Comparison of ENCODE assay signal across 18 cellular contexts in the genomic region with DNA sequence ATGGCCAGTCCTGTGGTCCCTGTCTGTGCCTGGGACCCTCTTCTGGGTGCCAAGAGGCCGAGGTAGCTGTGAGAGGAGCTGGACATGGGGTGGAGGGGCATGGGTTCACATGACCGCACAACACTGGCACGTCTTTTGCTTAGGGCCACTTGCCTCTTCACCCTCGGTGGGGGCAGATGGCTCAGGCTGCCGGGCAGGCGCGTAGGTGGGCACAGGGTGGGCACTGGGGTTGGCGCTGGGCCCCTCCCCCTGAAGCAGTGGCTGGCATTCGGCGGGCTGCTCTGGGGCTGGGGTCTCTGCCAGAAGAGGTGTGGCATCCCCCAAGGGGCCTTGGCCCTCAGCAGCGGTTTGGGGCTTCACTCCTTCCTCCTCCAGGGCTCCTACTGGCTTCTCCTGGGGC. TPM values are rescaled to one million over a fixed set of nuclear protein-coding genes. Genes with fewer than 3 reads are reported as not detected.
A peak's percentile ranks its signal among the peaks of the same experiment; 100 is the strongest.
DNase-seq lines count a peak whose midpoint lies in the region; ATAC-seq, FAIRE-seq and TF ChIP-seq lines count a peak whose summit lies in the region.
"Had no signal": no experiment of that assay in that cellular context is flagged by ENCODE, and none has a peak within 500 bp of the region (broad histone marks: within the 10 kb centered on the region; RNA-seq: fewer than 3 reads in every experiment).

No MANE protein-coding gene starts in this region.

- H3K4me3 Mint-ChIP-seq in stimulated activated effector memory CD8-positive, alpha-beta T cell treated with anti-CD3 and anti-CD28 coated beads, Interleukin-12 subunit alpha, Interleukin-12 subunit beta, amount 100 ng/mL, for 72 hours, result no peak overlapping the region
- H3K4me3 Mint-ChIP-seq: CD8-positive, alpha-beta T cell; T-helper 1 cell treated with Interleukin-12 subunit alpha and Interleukin-12 subunit beta and Interleukin-4 antibody, amounts not matched to agents 30 μg/mL and 1 μg/mL, for 36 hours had no signal

- ATAC-seq in K562 (no peak), GM21447 (IDR thresholded peaks at IDR 0.05; ENCODE audit: unreplicated experiment) (no peak)
- no peak for ATAC-seq in stimulated activated effector memory CD8-positive, alpha-beta T cell treated with anti-CD3 and anti-CD28 coated beads, Interleukin-12 subunit alpha, Interleukin-12 subunit beta, amount 100 ng/mL, for 72 hours
- ATAC-seq: CD8-positive, alpha-beta T cell had no signal

- no peak overlapping the region for H3K27ac ChIP-seq in K562 (ENCODE audit: extremely low read depth, low read depth, low read length)
- H3K27ac ChIP-seq: BLaER1 treated with 17β-estradiol and CSF1 and Interleukin-3, amounts not matched to agents 10 nM and 100 nM; SJCRH30 had no signal

- no peaks in the 10 kb centered on the region for H3K9me1 ChIP-seq in K562 (ENCODE audit: control insufficient read depth, insufficient read depth, low read length)

- H4K20me1 ChIP-seq in K562 (replicated peaks; ENCODE audit: control insufficient read depth, insufficient read depth, low read length), result no peaks in the 10 kb centered on the region

- POLR2A ChIA-PET in K562 (lab: Yijun Ruan, JAX), result interaction anchor here (1.0 to 1.1 kb wide), 2 partner anchors 11 to 17 kb away, joined by 3 read pairs; no protein-coding TSS in a partner anchor

- no peak for TF ChIP-seq RAD21 in K562 (CRISPR knock-in tag; conservative IDR thresholded peaks at IDR 0.05 in 1 of 2, IDR thresholded peaks at IDR 0.05 in 1 of 2)

- no peak overlapping the region for H3K9ac ChIP-seq in K562 (ENCODE audit: insufficient read depth in 1 of 2, low read depth in 2 of 2, low read length in 2 of 2)
- H3K9ac ChIP-seq: BLaER1 treated with 17β-estradiol and CSF1 and Interleukin-3, amounts not matched to agents 10 nM and 100 nM had no signal

- H3K4me3 ChIP-seq in K562, result no peak overlapping the region
- H3K4me3 ChIP-seq: BLaER1 treated with 17β-estradiol and CSF1 and Interleukin-3, amounts not matched to agents 10 nM and 100 nM; SJCRH30 had no signal

- peak overlapping the region; percentile 38 for H3K27ac Mint-ChIP-seq in stimulated activated effector memory CD8-positive, alpha-beta T cell treated with anti-CD3 and anti-CD28 coated beads, Interleukin-12 subunit alpha, Interleukin-12 subunit beta, amount 100 ng/mL, for 72 hours

- TF ChIP-seq POLR2A in K562 (conservative IDR thresholded peaks at IDR 0.05), result no peak

- no TSS peak for BruUV-seq in K562 (replicated peaks; lab: Mats Ljungman, UMichigan)

- intact Hi-C loops in K562 (cut with micrococcal nuclease), result no loop called here

- WGBS in K562 (ENCODE audit: insufficient coverage, low coverage, missing lambda C conversion rate), result 84% methylated on average over 8 of the region's 11 CpGs

- H2AFZ ChIP-seq in K562 (ENCODE audit: low read depth, low read length), result no peak overlapping the region

- peaks cover 34% of the 10 kb centered on the region for H3K4me1 Mint-ChIP-seq in stimulated activated effector memory CD8-positive, alpha-beta T cell treated with anti-CD3 and anti-CD28 coated beads, Interleukin-12 subunit alpha, Interleukin-12 subunit beta, amount 100 ng/mL, for 72 hours

- H3K4me2 ChIP-seq in K562 (ENCODE audit: insufficient read depth, low read length), result no peak overlapping the region

- FAIRE-seq in K562 (lab: Jason Lieb, UNC), result no peak
- FAIRE-seq: RCC 7860 had no signal

- DNase-seq in GM20000 (ENCODE audit: low spot score), result peak; percentile 8
- DNase-seq in K562 (ENCODE audit: extremely low read depth in 1 of 4, low spot score in 3 of 4), result peak in 3 of 4 experiments; percentile 5 to 9 (median 5)
- no peak for DNase-seq in stimulated activated effector memory CD8-positive, alpha-beta T cell treated with anti-CD3 and anti-CD28 coated beads, Interleukin-12 subunit alpha, Interleukin-12 subunit beta, amount 100 ng/mL, for 72 hours (ENCODE audit: low spot score in 2 of 2)
- DNase-seq in NAMALWA (ENCODE audit: low spot score), result no peak
- DNase-seq: ACHN; CD8-positive, alpha-beta T cell; DMS153; NCI-H1105 treated with DMSO at 0.1 percent for 48 hours; NCI-H2029 treated with DMSO at 0.1 percent for 48 hours; NCI-H524 treated with DMSO at 0.1 percent for 48 hours; SJCRH30 had no signal

- CTCF ChIA-PET in K562 (lab: Yijun Ruan, JAX; ENCODE audit: low intra/inter-chr PET ratio), result no interaction called here

- H3K27me3 ChIP-seq in K562 (ENCODE audit: control insufficient read depth in 2 of 2, insufficient read depth in 2 of 2, low read length in 2 of 2), result no peaks in the 10 kb centered on the region

- H3K36me3 ChIP-seq in K562 (ENCODE audit: control insufficient read depth, insufficient read depth, low read length), result peaks cover 20% of the 10 kb centered on the region; the same call in 1 of the 3 replicates
- H3K36me3 ChIP-seq: SJCRH30 had no signal

- H3K9me3 ChIP-seq in K562 (replicated peaks; ENCODE audit: control insufficient read depth, insufficient read depth, low read depth, low read length), result no peaks in the 10 kb centered on the region
- H3K9me3 ChIP-seq: SJCRH30 had no signal

- peaks cover 5 to 49% of the 10 kb centered on the region in 2 experiments; a peak in 4 of 5 replicates for H3K4me1 ChIP-seq in K562 (replicated peaks in 1 of 2; ENCODE audit: control insufficient read depth in 2 of 2, insufficient read depth in 2 of 2, low read length in 2 of 2)
- H3K4me1 ChIP-seq: SJCRH30 had no signal

- in situ Hi-C loops in K562 (cut with MboI), result loop anchor here (25.0 kb wide), 1 partner anchor 466 kb away; no protein-coding TSS in a partner anchor

- no peak for TF ChIP-seq CTCF in GM20000 (IDR thresholded peaks at IDR 0.05; ENCODE audit: extremely low read depth, missing control alignments)
- TF ChIP-seq CTCF in K562 (IDR thresholded peaks at IDR 0.05 in 2 of 3, conservative IDR thresholded peaks at IDR 0.05 in 1 of 3; ENCODE audit: insufficient read depth in 2 of 3, low read depth in 1 of 3, low read length in 3 of 3), result 0 out of 6 replicates have a peak, but pooled peaks of 1 of the 3 experiments have one; percentile 0

- no peaks in the 10 kb centered on the region for H3K9me3 Mint-ChIP-seq in stimulated activated effector memory CD8-positive, alpha-beta T cell treated with anti-CD3 and anti-CD28 coated beads, Interleukin-12 subunit alpha, Interleukin-12 subunit beta, amount 100 ng/mL, for 72 hours
- H3K9me3 Mint-ChIP-seq: CD8-positive, alpha-beta T cell had no signal

- no peaks in the 10 kb centered on the region for H3K79me2 ChIP-seq in K562 (ENCODE audit: control insufficient read depth, insufficient read depth, low read length)

- TF ChIP-seq EP300 in K562 (IDR thresholded peaks at IDR 0.05; ENCODE audit: low read length), result no peak

- peaks cover 48% of the 10 kb centered on the region for H3K36me3 Mint-ChIP-seq in stimulated activated effector memory CD8-positive, alpha-beta T cell treated with anti-CD3 and anti-CD28 coated beads, Interleukin-12 subunit alpha, Interleukin-12 subunit beta, amount 100 ng/mL, for 72 hours

RNA-seq across cellular contexts. Expression of gene PALM3, which starts 8.4 kb away (rescaled TPM):
- 0.53 and 0.76 TPM in 2 replicates for total RNA-seq in K562 (2011; cell fraction: chromatin; rRNA removed; ENCODE audit: low replicate concordance)
- total RNA-seq in K562 (2011; cell fraction: nucleolus; rRNA removed), result 0.33 and 0.92 TPM in 2 replicates
- total RNA-seq in K562 (2011; cell fraction: nucleoplasm; rRNA removed), result 0.73 and 0.99 TPM in 2 replicates
- total RNA-seq in K562 (2014; rRNA removed), result 8.2 and 8.9 TPM in 2 replicates
- 2.5 and 2.8 TPM in 2 replicates for total RNA-seq in K562 (2014; rRNA removed; fragmentation: Illumina TruSeq; extraction: Trizol)
- total RNA-seq in K562 (2015; rRNA removed; fragmentation: Illumina TruSeq; extraction: Trizol), result 3.3 and 3.7 TPM in 2 replicates
- 7.6 and 9.3 TPM in 2 replicates for total RNA-seq in K562 (2021)
- polyA plus RNA-seq in K562 (2011; rRNA removed), result 2.3 and 2.9 TPM in 2 replicates
- polyA plus RNA-seq in K562 (2011; cell fraction: cytosol; rRNA removed), result 2.1 and 6.1 TPM in 2 replicates
- 1.1 and 2.9 TPM in 2 replicates for polyA plus RNA-seq in K562 (2011; cell fraction: nucleus; rRNA removed)
- 2.0 and 13.9 TPM in 2 replicates for polyA plus RNA-seq in K562 (2012)
- 7.4 and 10.8 TPM in 2 replicates for polyA plus RNA-seq in K562 (2014; fragmentation: Illumina TruSeq; extraction: Trizol)
- polyA plus RNA-seq in K562 (2014; fragmentation: Nextera tagmentation; extraction: Ambion mirVana), result under 1 TPM; 0.07 to 0.29 TPM
- polyA plus RNA-seq in K562 (2014; rRNA removed), result 8.9 and 12.1 TPM in 2 replicates
- 0.39 and 1.3 TPM in 2 replicates for polyA minus RNA-seq in K562 (2011; rRNA and poly(A)+ RNA removed)
- 0.91 and 1.4 TPM in 2 replicates for polyA minus RNA-seq in K562 (2011; cell fraction: cytosol; rRNA and poly(A)+ RNA removed)
- 0.27 and 0.56 TPM in 2 replicates for polyA minus RNA-seq in K562 (2011; cell fraction: nucleus; rRNA and poly(A)+ RNA removed)
- total RNA-seq: CD8-positive, alpha-beta T cell had no signal

RNA-seq across cellular contexts. Expression of gene MISP3, which starts 19.1 kb away (rescaled TPM):
- 1.7 and 5.3 TPM in 2 replicates for total RNA-seq in K562 (2011; cell fraction: chromatin; rRNA removed; ENCODE audit: low replicate concordance)
- total RNA-seq in K562 (2011; cell fraction: nucleolus; rRNA removed), result 5.5 and 5.7 TPM in 2 replicates
- total RNA-seq in K562 (2011; cell fraction: nucleoplasm; rRNA removed), result 4.1 and 5.0 TPM in 2 replicates
- total RNA-seq in K562 (2014; rRNA removed) (3.1 and 3.9 TPM in 2 replicates), K562 (2014; rRNA removed; fragmentation: Illumina TruSeq; extraction: Trizol) (0.69 and 0.73 TPM in 2 replicates), K562 (2015; rRNA removed; fragmentation: Illumina TruSeq; extraction: Trizol) (1.6 and 1.9 TPM in 2 replicates), K562 (2021) (1.9 and 2.9 TPM in 2 replicates)
- polyA plus RNA-seq in K562 (2011; rRNA removed) (1.2 and 2.1 TPM in 2 replicates), K562 (2014; fragmentation: Illumina TruSeq; extraction: Trizol) (2.6 and 3.2 TPM in 2 replicates), K562 (2014; fragmentation: Nextera tagmentation; extraction: Ambion mirVana) (under 1 TPM; 0.25 to 0.37 TPM), K562 (2014; rRNA removed) (5.4 and 5.6 TPM in 2 replicates)
- polyA plus RNA-seq in K562 (2011; cell fraction: cytosol; rRNA removed), result 2.1 and 3.0 TPM in 2 replicates
- polyA plus RNA-seq in K562 (2011; cell fraction: nucleus; rRNA removed), result 8.6 and 12.9 TPM in 2 replicates
- 3.6 and 4.2 TPM in 2 replicates for polyA plus RNA-seq in K562 (2012)
- not detected in 2 replicates for polyA minus RNA-seq in K562 (2011; rRNA and poly(A)+ RNA removed)
- 0.91 TPM in 1 of 2 replicates, not detected in the other for polyA minus RNA-seq in K562 (2011; cell fraction: cytosol; rRNA and poly(A)+ RNA removed)
- 1.8 and 1.9 TPM in 2 replicates for polyA minus RNA-seq in K562 (2011; cell fraction: nucleus; rRNA and poly(A)+ RNA removed)

RNA-seq across cellular contexts. Expression of gene IL27RA, which starts 21.9 kb away (rescaled TPM):
- 10.9 and 28.8 TPM in 2 replicates for total RNA-seq in K562 (2011; cell fraction: chromatin; rRNA removed; ENCODE audit: low replicate concordance)
- 34.2 and 45.7 TPM in 2 replicates for total RNA-seq in K562 (2011; cell fraction: nucleolus; rRNA removed)
- total RNA-seq in K562 (2011; cell fraction: nucleoplasm; rRNA removed), result 19.0 and 24.8 TPM in 2 replicates
- 11.6 and 12.6 TPM in 2 replicates for total RNA-seq in K562 (2014; rRNA removed)
- 6.3 and 7.0 TPM in 2 replicates for total RNA-seq in K562 (2014; rRNA removed; fragmentation: Illumina TruSeq; extraction: Trizol)
- total RNA-seq in K562 (2015; rRNA removed; fragmentation: Illumina TruSeq; extraction: Trizol), result 8.6 and 8.8 TPM in 2 replicates
- total RNA-seq in K562 (2021), result 15.2 and 15.9 TPM in 2 replicates
- 14.1 and 15.9 TPM in 2 replicates for polyA plus RNA-seq in K562 (2011; rRNA removed)
- 9.7 and 22.4 TPM in 2 replicates for polyA plus RNA-seq in K562 (2011; cell fraction: cytosol; rRNA removed)
- polyA plus RNA-seq in K562 (2011; cell fraction: nucleus; rRNA removed), result 7.8 and 13.8 TPM in 2 replicates
- 12.8 and 16.0 TPM in 2 replicates for polyA plus RNA-seq in K562 (2012)
- 12.5 and 13.3 TPM in 2 replicates for polyA plus RNA-seq in K562 (2014; fragmentation: Illumina TruSeq; extraction: Trizol)
- 1 to 10 TPM; 1.9 to 2.1 TPM for polyA plus RNA-seq in K562 (2014; fragmentation: Nextera tagmentation; extraction: Ambion mirVana)
- 10.6 and 12.0 TPM in 2 replicates for polyA plus RNA-seq in K562 (2014; rRNA removed)
- polyA minus RNA-seq in K562 (2011; rRNA and poly(A)+ RNA removed), result 4.5 and 7.4 TPM in 2 replicates
- 5.3 and 8.4 TPM in 2 replicates for polyA minus RNA-seq in K562 (2011; cell fraction: cytosol; rRNA and poly(A)+ RNA removed)
- 2.8 and 3.9 TPM in 2 replicates for polyA minus RNA-seq in K562 (2011; cell fraction: nucleus; rRNA and poly(A)+ RNA removed)

RNA-seq across cellular contexts. Expression of gene RLN3, which starts 25.6 kb away (rescaled TPM):
- total RNA-seq in K562 (2011; cell fraction: chromatin; rRNA removed; ENCODE audit: low replicate concordance), result not detected in 2 replicates
- 0.92 TPM in 1 of 2 replicates, not detected in the other for total RNA-seq in K562 (2011; cell fraction: nucleolus; rRNA removed)
- total RNA-seq in K562 (2011; cell fraction: nucleoplasm; rRNA removed), result not detected in 2 replicates
- 1.1 TPM in 1 of 2 replicates, not detected in the other for total RNA-seq in K562 (2014; rRNA removed)
- not detected in 2 replicates for total RNA-seq in K562 (2014; rRNA removed; fragmentation: Illumina TruSeq; extraction: Trizol)
- not detected in 2 replicates for total RNA-seq in K562 (2015; rRNA removed; fragmentation: Illumina TruSeq; extraction: Trizol)
- total RNA-seq in K562 (2021), result 0.31 TPM in 1 of 2 replicates, not detected in the other
- 0.71 TPM in 1 of 2 replicates, not detected in the other for polyA plus RNA-seq in K562 (2011; rRNA removed)
- polyA plus RNA-seq in K562 (2011; cell fraction: cytosol; rRNA removed), result 0.27 and 2.5 TPM in 2 replicates
- 0.57 TPM in 1 of 2 replicates, not detected in the other for polyA plus RNA-seq in K562 (2011; cell fraction: nucleus; rRNA removed)
- 0.26 and 0.57 TPM in 2 replicates for polyA plus RNA-seq in K562 (2012)
- polyA plus RNA-seq in K562 (2014; fragmentation: Illumina TruSeq; extraction: Trizol), result not detected in 2 replicates
- not detected for polyA plus RNA-seq in K562 (2014; fragmentation: Nextera tagmentation; extraction: Ambion mirVana)
- polyA plus RNA-seq in K562 (2014; rRNA removed), result 0.38 and 1.2 TPM in 2 replicates
- not detected in 2 replicates for polyA minus RNA-seq in K562 (2011; rRNA and poly(A)+ RNA removed)
- polyA minus RNA-seq in K562 (2011; cell fraction: cytosol; rRNA and poly(A)+ RNA removed), result not detected in 2 replicates
- not detected in 2 replicates for polyA minus RNA-seq in K562 (2011; cell fraction: nucleus; rRNA and poly(A)+ RNA removed)
- total RNA-seq: CD8-positive, alpha-beta T cell; G401; H7; OCI-LY7; SJCRH30 had no signal

RNA-seq across cellular contexts. Expression of gene C19orf67, which starts 32.1 kb away (rescaled TPM):
- total RNA-seq in K562 (2011; cell fraction: chromatin; rRNA removed; ENCODE audit: low replicate concordance), result 0.83 and 2.1 TPM in 2 replicates
- 3.7 and 4.5 TPM in 2 replicates for total RNA-seq in K562 (2011; cell fraction: nucleolus; rRNA removed)
- total RNA-seq in K562 (2011; cell fraction: nucleoplasm; rRNA removed), result 1.8 and 2.1 TPM in 2 replicates
- 0.45 and 1.5 TPM in 2 replicates for total RNA-seq in K562 (2014; rRNA removed)
- total RNA-seq in K562 (2014; rRNA removed; fragmentation: Illumina TruSeq; extraction: Trizol), result 0.35 TPM in 1 of 2 replicates, not detected in the other
- total RNA-seq in K562 (2015; rRNA removed; fragmentation: Illumina TruSeq; extraction: Trizol), result 0.29 and 0.53 TPM in 2 replicates
- 1.1 and 2.1 TPM in 2 replicates for total RNA-seq in K562 (2021)
- polyA plus RNA-seq in K562 (2011; rRNA removed), result 0.39 and 0.56 TPM in 2 replicates
- 0.46 and 0.97 TPM in 2 replicates for polyA plus RNA-seq in K562 (2011; cell fraction: cytosol; rRNA removed)
- 1.2 and 3.8 TPM in 2 replicates for polyA plus RNA-seq in K562 (2011; cell fraction: nucleus; rRNA removed)
- 0.62 and 0.68 TPM in 2 replicates for polyA plus RNA-seq in K562 (2012)
- polyA plus RNA-seq in K562 (2014; fragmentation: Illumina TruSeq; extraction: Trizol), result 0.28 and 0.39 TPM in 2 replicates
- not detected for polyA plus RNA-seq in K562 (2014; fragmentation: Nextera tagmentation; extraction: Ambion mirVana)
- 1.8 TPM in 1 of 2 replicates, not detected in the other for polyA plus RNA-seq in K562 (2014; rRNA removed)
- 0.14 TPM in 1 of 2 replicates, not detected in the other for polyA minus RNA-seq in K562 (2011; rRNA and poly(A)+ RNA removed)
- not detected in 2 replicates for polyA minus RNA-seq in K562 (2011; cell fraction: cytosol; rRNA and poly(A)+ RNA removed)
- 1.5 and 3.0 TPM in 2 replicates for polyA minus RNA-seq in K562 (2011; cell fraction: nucleus; rRNA and poly(A)+ RNA removed)
- total RNA-seq: CD8-positive, alpha-beta T cell; G401; SJCRH30 had no signal

Comparison
In these comparisons a context has a peak if more than half of its experiments do, and no peak if none do; other contexts are left out.
1. DNase-seq: peak in GM20000 (single experiment) and K562 (3 of 4); none in stimulated activated effector memory CD8-positive, alpha-beta T cell treated with anti-CD3 and anti-CD28 coated beads, Interleukin-12 subunit alpha, Interleukin-12 subunit beta, amount 100 ng/mL, for 72 hours (0 of 2) and NAMALWA (single experiment).